ENCODE assay signal across 22 cellular contexts in the genomic region with DNA sequence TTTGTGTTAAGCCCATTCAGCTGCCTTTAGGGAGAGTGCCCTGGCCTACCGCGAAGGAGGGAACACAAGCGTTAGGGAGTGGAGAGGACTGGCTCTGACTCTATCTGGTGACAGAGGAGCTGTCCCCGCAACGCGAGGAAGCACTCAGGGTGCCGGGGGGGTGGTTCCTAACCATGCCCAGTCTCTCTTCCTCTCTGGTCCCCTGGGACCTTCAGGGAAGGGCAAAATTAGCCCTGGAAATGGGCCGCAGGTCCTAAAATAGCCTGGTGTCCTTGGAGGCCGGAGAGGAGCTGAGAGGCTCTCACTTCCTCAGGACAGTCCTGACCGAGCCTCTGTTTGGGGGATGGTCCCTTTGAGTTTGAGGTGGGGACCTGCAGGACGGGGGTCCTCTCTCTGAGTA. TPM values are rescaled to one million over a fixed set of nuclear protein-coding genes. Genes with fewer than 3 reads are reported as not detected.
DNase-seq lines count a peak whose midpoint lies in the region; ATAC-seq and TF ChIP-seq lines count a peak whose summit lies in the region.
"Had no signal": no experiment of that assay in that cellular context is flagged by ENCODE, and none has a peak within 500 bp of the region (broad histone marks: within the 10 kb centered on the region; RNA-seq: fewer than 3 reads in every experiment).

No MANE protein-coding gene starts in this region.

- H3F3A ChIP-seq in SK-N-SH (replicated peaks; ENCODE audit: insufficient read depth) = no peaks in the 10 kb centered on the region

- WGBS in psoas muscle, 3 donors = 26 to 52% (median 47%) methylated on average over 11 of the region's 11 CpGs
- 83% methylated on average over 7 of the region's 11 CpGs for WGBS in SK-N-SH (ENCODE audit: low lambda C conversion rate)

- H2AFZ ChIP-seq in SK-N-SH (ENCODE audit: low read depth) = no peak overlapping the region

- H3K4me2 ChIP-seq in SK-N-SH = no peak overlapping the region

- no peak overlapping the region for H3K9ac ChIP-seq in SK-N-SH

- no peak for TF ChIP-seq RAD21 in SK-N-SH (IDR thresholded peaks at IDR 0.05; ENCODE audit: low read length)

- H3K9me2 ChIP-seq in SK-N-SH = no peaks in the 10 kb centered on the region

- POLR2A ChIA-PET in SK-N-SH (lab: Yijun Ruan, JAX) = no interaction called here

- no peaks in the 10 kb centered on the region for H3K79me2 ChIP-seq in SK-N-SH (ENCODE audit: insufficient read depth)

- TF ChIP-seq CTCF in psoas muscle (IDR thresholded peaks at IDR 0.05) (no peak), SK-N-SH (IDR thresholded peaks at IDR 0.05) (no peak)

- DNase-seq in Right ventricle myocardium inferior (ENCODE audit: missing footprints) = no peak
- no peak for DNase-seq in cardiac septum (ENCODE audit: low spot score)
- DNase-seq in Right ventricle myocardium superior = peak; percentile 71
- peak; percentile 69 to 94 for DNase-seq in psoas muscle
- no peak for DNase-seq in SK-N-SH
- DNase-seq in activated T-cell treated with anti-CD3 and anti-CD28 coated beads, Interleukin-2, amount 50 U/mL, for 1 hour = no peak
- no peak for DNase-seq in NCI-H1930 (lab: John Stamatoyannopoulos, UW)
- no peak for DNase-seq in MG63
- DNase-seq: activated B cell treated with CpG ODN at 0.5 μM for 24 hours; activated CD8-positive, alpha-beta memory T cell treated with anti-CD3 and anti-CD28 coated beads, Interleukin-2, amount 10 ng/mL, durations not matched to agents 7 days and 5 days; activated naive CD4-positive, alpha-beta T cell treated with anti-CD3 and anti-CD28 coated beads for 36 hours; CD4-positive, alpha-beta T cell; EL; glutamatergic neuron; HCEC 1CT; mucosa of descending colon; NCI-H1417 treated with DMSO at 0.1 percent for 48 hours; NCI-H2081 treated with DMSO at 0.1 percent for 48 hours; NCI-H446 treated with DMSO at 0.1 percent for 48 hours; stimulated activated CD4-positive, alpha-beta T cell treated with anti-CD3 and anti-CD28 coated beads, Interleukin-2, amount 100 ng/mL, for 48 hours had no signal

- H3K36me3 ChIP-seq in psoas muscle (ENCODE audit: insufficient read depth in 1 of 2, low read depth in 1 of 2) (no peaks in the 10 kb centered on the region), SK-N-SH (replicated peaks in 1 of 2; ENCODE audit: control insufficient read depth in 1 of 2, insufficient read depth in 2 of 2, low read length in 1 of 2) (peaks cover 0 to 2% of the 10 kb centered on the region in 2 experiments), MG63 (no peaks in the 10 kb centered on the region)
- H3K36me3 ChIP-seq: adrenal gland had no signal

- no peak for TF ChIP-seq EP300 in SK-N-SH (IDR thresholded peaks at IDR 0.05; ENCODE audit: borderline replicate concordance in 1 of 2, low read depth in 1 of 2, low read length in 1 of 2)

- H3K27ac ChIP-seq in psoas muscle = no peak overlapping the region
- no peak overlapping the region for H3K27ac ChIP-seq in SK-N-SH (ENCODE audit: low read depth in 2 of 2, low read length in 1 of 2)

- H3K9me3 ChIP-seq in psoas muscle (no peaks in the 10 kb centered on the region), SK-N-SH (no peaks in the 10 kb centered on the region), MG63 (no peaks in the 10 kb centered on the region)
- H3K9me3 ChIP-seq: adrenal gland, mucosa of descending colon had no signal

- ATAC-seq in Right ventricle myocardium inferior = peak; percentile 90
- peak; percentile 85 for ATAC-seq in Right ventricle myocardium superior (ENCODE audit: poor library complexity)
- peak; percentile 62 to 97 (median 94) for ATAC-seq in psoas muscle
- ATAC-seq: activated CD8-positive, alpha-beta memory T cell treated with anti-CD3 and anti-CD28 coated beads, Interleukin-2, amount 10 ng/mL, durations not matched to agents 7 days and 5 days; mucosa of descending colon had no signal

- CTCF ChIA-PET in SK-N-SH (lab: Yijun Ruan, JAX) = interaction anchor here (0.6 to 4.9 kb wide), 5 partner anchors 9 to 348 kb away, joined by 3 to 25 read pairs (median 4); no protein-coding TSS in a partner anchor

- H3K4me1 ChIP-seq in psoas muscle (peaks cover 10% of the 10 kb centered on the region), SK-N-SH (ENCODE audit: control insufficient read depth in 1 of 2, insufficient read depth in 2 of 2, low read depth in 1 of 2, low read length in 1 of 2) (no peaks in the 10 kb centered on the region; a peak in 1 of 4 replicates)

- H3K4me3 ChIP-seq in psoas muscle (no peak overlapping the region), SK-N-SH (ENCODE audit: low read depth in 2 of 2, low read length in 1 of 2) (no peak overlapping the region), MG63 (no peak overlapping the region)
- H3K4me3 ChIP-seq: adrenal gland, mucosa of descending colon had no signal

- no peaks in the 10 kb centered on the region for H3K27me3 ChIP-seq in psoas muscle (ENCODE audit: insufficient read depth in 3 of 3, low read length in 2 of 3)
- no peaks in the 10 kb centered on the region for H3K27me3 ChIP-seq in SK-N-SH (ENCODE audit: insufficient read depth)
- H3K27me3 ChIP-seq in MG63 = no peaks in the 10 kb centered on the region; the same call in 1 of the 2 replicates
- H3K27me3 ChIP-seq: adrenal gland had no signal

- intact Hi-C loops in Right ventricle myocardium inferior (cut with DNase I) (loop anchor here (2.0 kb wide), 1 partner anchor 23 kb away; no protein-coding TSS in a partner anchor), cardiac septum (cut with DNase I) (no loop called here), Right ventricle myocardium superior (cut with DNase I) (no loop called here), psoas muscle (cut with DNase I) (no loop called here)

- H4K20me1 ChIP-seq in SK-N-SH (ENCODE audit: insufficient read depth) = no peaks in the 10 kb centered on the region

TF ChIP-seq in SK-N-SH, 30 proteins besides CTCF, POLR2A, EP300 and RAD21:
- no peak for TF ChIP-seq YY1 (IDR thresholded peaks at IDR 0.05; ENCODE audit: low read depth)
- TF ChIP-seq RCOR1 (IDR thresholded peaks at IDR 0.05; ENCODE audit: low read length) = no peak
- TF ChIP-seq FOSL2 (IDR thresholded peaks at IDR 0.05; ENCODE audit: borderline replicate concordance, low read depth) = no peak
- no peak for TF ChIP-seq CHD2 (IDR thresholded peaks at IDR 0.05; ENCODE audit: low read length, partially characterized antibody)
- no peak for TF ChIP-seq RFX5 (IDR thresholded peaks at IDR 0.05; ENCODE audit: low read length)
- no peak for TF ChIP-seq NRF1 (IDR thresholded peaks at IDR 0.05; ENCODE audit: low read depth, low read length)
- no peak for TF ChIP-seq GABPA (IDR thresholded peaks at IDR 0.05; ENCODE audit: low read depth)
- TF ChIP-seq, protein P1, sequence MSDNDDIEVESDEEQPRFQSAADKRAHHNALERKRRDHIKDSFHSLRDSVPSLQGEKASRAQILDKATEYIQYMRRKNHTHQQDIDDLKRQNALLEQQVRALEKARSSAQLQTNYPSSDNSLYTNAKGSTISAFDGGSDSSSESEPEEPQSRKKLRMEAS (IDR thresholded peaks at IDR 0.05; ENCODE audit: low read depth) = no peak
- TF ChIP-seq, protein P2, sequence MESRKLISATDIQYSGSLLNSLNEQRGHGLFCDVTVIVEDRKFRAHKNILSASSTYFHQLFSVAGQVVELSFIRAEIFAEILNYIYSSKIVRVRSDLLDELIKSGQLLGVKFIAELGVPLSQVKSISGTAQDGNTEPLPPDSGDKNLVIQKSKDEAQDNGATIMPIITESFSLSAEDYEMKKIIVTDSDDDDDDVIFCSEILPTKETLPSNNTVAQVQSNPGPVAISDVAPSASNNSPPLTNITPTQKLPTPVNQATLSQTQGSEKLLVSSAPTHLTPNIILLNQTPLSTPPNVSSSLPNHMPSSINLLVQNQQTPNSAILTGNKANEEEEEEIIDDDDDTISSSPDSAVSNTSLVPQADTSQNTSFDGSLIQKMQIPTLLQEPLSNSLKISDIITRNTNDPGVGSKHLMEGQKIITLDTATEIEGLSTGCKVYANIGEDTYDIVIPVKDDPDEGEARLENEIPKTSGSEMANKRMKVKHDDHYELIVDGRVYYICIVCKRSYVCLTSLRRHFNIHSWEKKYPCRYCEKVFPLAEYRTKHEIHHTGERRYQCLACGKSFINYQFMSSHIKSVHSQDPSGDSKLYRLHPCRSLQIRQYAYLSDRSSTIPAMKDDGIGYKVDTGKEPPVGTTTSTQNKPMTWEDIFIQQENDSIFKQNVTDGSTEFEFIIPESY (IDR thresholded peaks at IDR 0.05; ENCODE audit: borderline replicate concordance, low read depth) = no peak
- no peak for TF ChIP-seq MEF2A (IDR thresholded peaks at IDR 0.05; ENCODE audit: borderline replicate concordance, low read depth)
- TF ChIP-seq TAF1 (IDR thresholded peaks at IDR 0.05; ENCODE audit: borderline replicate concordance, low read depth, low read length) = no peak

RNA-seq across cellular contexts. Expression of a gene that starts 5.8 kb away (rescaled TPM):
- total RNA-seq in Right ventricle myocardium inferior (2.5 TPM), cardiac septum (1.8 TPM), Right ventricle myocardium superior (1.9 TPM), psoas muscle (1 to 10 TPM in 1 of 4 donors, under 1 TPM in 3; 0.44 to 1.4 (median 0.89) TPM)
- polyA plus RNA-seq in psoas muscle (1 to 10 TPM in 1 of 3 donors, under 1 TPM in 2; 0.60 to 1.1 (median 0.96) TPM), SK-N-SH (2012; rRNA removed) (1.4 and 2.5 TPM in 2 replicates)
- 1.1 and 2.0 TPM in 2 replicates for polyA plus RNA-seq in SK-N-SH (2012; cell fraction: cytosol; rRNA removed)
- polyA plus RNA-seq in SK-N-SH (2012; cell fraction: nucleus; rRNA removed) = 4.1 and 4.3 TPM in 2 replicates
- 0.76 TPM in 1 of 2 replicates, not detected in the other for total RNA-seq in MG63 (2014; rRNA removed; shearing (Covaris generic); ENCODE audit: low replicate concordance)
- total RNA-seq: OCI-LY7 had no signal

Comparison
In these comparisons a context has a peak if more than half of its experiments do, and no peak if none do; other contexts are left out.
1. DNase-seq: peak in Right ventricle myocardium superior (single experiment) and psoas muscle (2 of 2); none in Right ventricle myocardium inferior (single experiment), cardiac septum (single experiment), SK-N-SH (single experiment), activated T-cell treated with anti-CD3 and anti-CD28 coated beads, Interleukin-2, amount 50 U/mL, for 1 hour (single experiment), NCI-H1930 (0 of 2) and MG63 (single experiment).
2. Peak in every context shown above with its lines, with median percentiles within 50 percentile points of each other: ATAC-seq.